In genomic region chr10:100554902-100555301, GRCh38 we compare ENCODE assay signal across 23 cellular contexts.
"Had no signal": no experiment of that assay in that cellular context is flagged by ENCODE, and none has a peak within 500 bp of the region (broad histone marks: within the 10 kb centered on the region; RNA-seq: fewer than 3 reads in every experiment).

No MANE protein-coding gene starts in this region.

- H3K4me3 ChIP-seq: ovary, smooth muscle cell, stomach, suprapubic skin, tibial nerve had no signal

- H3K27ac ChIP-seq: neutrophil, ovary, stomach, suprapubic skin, tibial nerve, VCaP had no signal

- DNase-seq: activated CD4-positive, CD25-positive, alpha-beta regulatory T cell treated with anti-CD3 and anti-CD28 coated beads, Interleukin-2, amount 50 U/mL, for 72 hours; activated effector memory CD4-positive, alpha-beta T cell treated with Interleukin-2 at 50 U/mL for 16 hours; activated naive CD4-positive, alpha-beta T cell treated with anti-CD3 and anti-CD28 coated beads for 36 hours; activated naive CD8-positive, alpha-beta T cell treated with anti-CD3 and anti-CD28 coated beads, Interleukin-2, amount 10 ng/mL, durations not matched to agents 7 days and 5 days; activated T-cell treated with anti-CD3 and anti-CD28 coated beads, Interleukin-2, amount 50 U/mL, for 1 hour; amniotic stem cell; cerebellar nuclear complex; cortex of kidney; endodermal cell; kidney; ovary; stimulated activated CD4-positive, alpha-beta T cell treated with anti-CD3 and anti-CD28 coated beads, Interleukin-15, amount 100 ng/mL, for 24 hours; stomach had no signal

- H3K4me3 Mint-ChIP-seq: activated naive CD4-positive, alpha-beta T cell treated with anti-CD3 and anti-CD28 coated beads for 36 hours; activated naive CD8-positive, alpha-beta T cell treated with anti-CD3 and anti-CD28 coated beads, Interleukin-2, amount 10 ng/mL, durations not matched to agents 7 days and 5 days; endodermal cell; memory B cell; nephron; stimulated activated memory B cell treated with anti-CD40 and anti-IgM and Interleukin-4, amounts not matched to agents 10 μg/mL and 1 μg/mL and 100 μg/mL, for 72 hours; T-helper 2 cell treated with Interferon-gamma antibody and Interleukin-4, amounts not matched to agents 5 μg/mL and 100 μg/mL, for 36 hours had no signal

- H3K27me3 ChIP-seq: neutrophil, ovary, suprapubic skin, tibial nerve had no signal

- H3K9me3 Mint-ChIP-seq: activated naive CD4-positive, alpha-beta T cell treated with anti-CD3 and anti-CD28 coated beads for 36 hours; activated naive CD8-positive, alpha-beta T cell treated with anti-CD3 and anti-CD28 coated beads, Interleukin-2, amount 10 ng/mL, durations not matched to agents 7 days and 5 days; endodermal cell; memory B cell; nephron; stimulated activated memory B cell treated with anti-CD40 and anti-IgM and Interleukin-4, amounts not matched to agents 10 μg/mL and 1 μg/mL and 100 μg/mL, for 72 hours; T-helper 2 cell treated with Interferon-gamma antibody and Interleukin-4, amounts not matched to agents 5 μg/mL and 100 μg/mL, for 36 hours had no signal

- H3K27ac Mint-ChIP-seq: activated naive CD4-positive, alpha-beta T cell treated with anti-CD3 and anti-CD28 coated beads for 36 hours; activated naive CD8-positive, alpha-beta T cell treated with anti-CD3 and anti-CD28 coated beads, Interleukin-2, amount 10 ng/mL, durations not matched to agents 7 days and 5 days; endodermal cell; memory B cell; nephron; stimulated activated memory B cell treated with anti-CD40 and anti-IgM and Interleukin-4, amounts not matched to agents 10 μg/mL and 1 μg/mL and 100 μg/mL, for 72 hours; T-helper 2 cell treated with Interferon-gamma antibody and Interleukin-4, amounts not matched to agents 5 μg/mL and 100 μg/mL, for 36 hours had no signal

- H3K27me3 Mint-ChIP-seq: activated naive CD8-positive, alpha-beta T cell treated with anti-CD3 and anti-CD28 coated beads, Interleukin-2, amount 10 ng/mL, durations not matched to agents 7 days and 5 days; memory B cell; stimulated activated memory B cell treated with anti-CD40 and anti-IgM and Interleukin-4, amounts not matched to agents 10 μg/mL and 1 μg/mL and 100 μg/mL, for 72 hours had no signal

- H3K9me3 ChIP-seq: neutrophil, ovary, stomach, suprapubic skin, tibial nerve had no signal

- H3K4me1 ChIP-seq: suprapubic skin had no signal

- H3K36me3 ChIP-seq: ovary had no signal

- ATAC-seq: sciatic nerve; stimulated activated memory B cell treated with anti-CD40 and anti-IgM and Interleukin-4, amounts not matched to agents 10 μg/mL and 1 μg/mL and 100 μg/mL, for 72 hours had no signal
